Comparison of ENCODE assay signal across 27 cellular contexts in genomic region chr9:83563360-83563759, GRCh38.
"Had no signal": no experiment of that assay in that cellular context is flagged by ENCODE, and none has a peak within 500 bp of the region (broad histone marks: within the 10 kb centered on the region; RNA-seq: fewer than 3 reads in every experiment).

No MANE protein-coding gene starts in this region.

- H3K9me3 ChIP-seq: colonic mucosa, esophagus muscularis mucosa, lower lobe of right lung, psoas muscle, sigmoid colon, stomach, testis, tibial artery, upper lobe of left lung had no signal

- H3K27ac ChIP-seq: colonic mucosa, epithelial cell of prostate, esophagus muscularis mucosa, heart right ventricle, left ventricle myocardium inferior, lower lobe of right lung, neural progenitor cell, psoas muscle, sigmoid colon, stomach, testis, tibial artery, upper lobe of left lung had no signal

- H3K36me3 ChIP-seq: colonic mucosa, esophagus muscularis mucosa, heart right ventricle, left ventricle myocardium inferior, lower lobe of right lung, neural progenitor cell, sigmoid colon, stomach, tibial artery, upper lobe of left lung had no signal

- H3K4me1 ChIP-seq: colonic mucosa, esophagus muscularis mucosa, heart right ventricle, left ventricle myocardium inferior, lower lobe of right lung, neural progenitor cell, psoas muscle, sigmoid colon, stomach, testis, tibial artery, upper lobe of left lung had no signal

- DNase-seq: colonic mucosa; effector CD8-positive, alpha-beta T cell; endodermal cell; foreskin melanocyte; glutamatergic neuron; heart right ventricle; hippocampal formation; islet precursor cell; kidney glomerular epithelial cell; left colon; left ventricle myocardium inferior; lower lobe of right lung; mesenchymal stem cell; naive thymus-derived CD4-positive, alpha-beta T cell; psoas muscle; right cardiac atrium; sigmoid colon; stimulated activated CD4-positive, alpha-beta T cell treated with anti-CD3 and anti-CD28 coated beads, Interleukin-2, amount 100 ng/mL, for 24 hours; stimulated activated CD4-positive, alpha-beta T cell treated with anti-CD3 and anti-CD28 coated beads, Interleukin-4, amount 100 ng/mL, for 24 hours; stimulated activated naive CD4-positive, alpha-beta T cell treated with Interleukin-2 at 50 U/mL for 16 hours; stomach; testis; tibial artery; upper lobe of left lung had no signal

- H3K4me3 ChIP-seq: colonic mucosa, esophagus muscularis mucosa, heart right ventricle, left ventricle myocardium inferior, lower lobe of right lung, neural progenitor cell, psoas muscle, sigmoid colon, stomach, testis, tibial artery, upper lobe of left lung had no signal
